In the genomic region with DNA sequence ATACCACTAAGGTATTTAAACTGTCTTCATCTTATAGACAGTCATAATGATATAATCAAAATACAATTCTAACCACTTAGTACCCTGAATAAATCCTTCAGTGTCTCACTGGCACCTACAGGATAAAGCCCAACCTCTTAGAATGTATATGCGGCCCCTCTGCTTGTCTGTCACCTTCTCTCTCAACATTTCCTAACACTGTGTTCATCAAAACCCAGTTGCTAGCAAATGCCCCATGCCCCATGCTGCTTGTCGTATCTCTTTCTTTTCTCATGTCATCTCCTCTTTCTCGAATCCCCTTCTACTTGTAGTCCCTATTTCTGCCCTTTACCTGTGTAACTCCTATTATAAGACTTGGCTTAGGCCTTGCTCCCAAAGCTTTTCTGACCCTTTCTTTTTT, we compare ENCODE assay signal across 25 cellular contexts. TPM values are rescaled to one million over a fixed set of nuclear protein-coding genes. Genes with fewer than 3 reads are reported as not detected.
DNase-seq lines count a peak whose midpoint lies in the region; ATAC-seq and TF ChIP-seq lines count a peak whose summit lies in the region.
"Had no signal": no experiment of that assay in that cellular context is flagged by ENCODE, and none has a peak within 500 bp of the region (broad histone marks: within the 10 kb centered on the region; RNA-seq: fewer than 3 reads in every experiment).

No MANE protein-coding gene starts in this region.

- no peak for TF ChIP-seq CTCF in heart right ventricle (IDR thresholded peaks at IDR 0.05)
- TF ChIP-seq CTCF in gastroesophageal sphincter (IDR thresholded peaks at IDR 0.05): no peak
- no peak for TF ChIP-seq CTCF in spleen (IDR thresholded peaks at IDR 0.05 in 8 of 11, conservative IDR thresholded peaks at IDR 0.05 in 3 of 11)

- TF ChIP-seq EP300 in gastroesophageal sphincter (IDR thresholded peaks at IDR 0.05): no peak

- H3K27me3 ChIP-seq in heart right ventricle: peaks cover 0 to 4% (median 0%) of the 10 kb centered on the region in 7 donors
- no peaks in the 10 kb centered on the region for H3K27me3 ChIP-seq in gastroesophageal sphincter
- no peaks in the 10 kb centered on the region for H3K27me3 ChIP-seq in spleen (replicated peaks in 1 of 7)
- H3K27me3 ChIP-seq in aorta (ENCODE audit: control insufficient read depth in 1 of 2, insufficient read depth in 2 of 2, low read length in 1 of 2): no peaks in the 10 kb centered on the region
- H3K27me3 ChIP-seq in effector memory CD4-positive, alpha-beta T cell (replicated peaks; ENCODE audit: control insufficient read depth, insufficient read depth, low read length, poor library complexity, severe bottlenecking): no peaks in the 10 kb centered on the region
- H3K27me3 ChIP-seq: foreskin keratinocyte had no signal

- intact Hi-C loops in heart right ventricle (cut with DNase I): no loop called here
- intact Hi-C loops in cardiac septum (cut with DNase I): no loop called here
- intact Hi-C loops in spleen (cut with DNase I; ENCODE audit: low total_unique reads): no loop called here
- intact Hi-C loops in aorta (cut with DNase I): loop anchor here in 1 of 2 donors (2.0 to 5.0 kb wide), 3 partner anchors 25 to 47 kb away; a partner anchor contains a TSS

- H3K36me3 ChIP-seq in heart right ventricle (no peaks in the 10 kb centered on the region), gastroesophageal sphincter (no peaks in the 10 kb centered on the region), spleen (no peaks in the 10 kb centered on the region), aorta (ENCODE audit: control insufficient read depth in 1 of 2, insufficient read depth in 2 of 2, low read length in 1 of 2) (no peaks in the 10 kb centered on the region)
- no peaks in the 10 kb centered on the region for H3K36me3 ChIP-seq in effector memory CD4-positive, alpha-beta T cell (ENCODE audit: control insufficient read depth, insufficient read depth, low read length)

- no peak for DNase-seq in heart right ventricle
- no peak for DNase-seq in cardiac septum (ENCODE audit: low spot score)
- no peak for DNase-seq in spleen
- DNase-seq in aorta: no peak
- DNase-seq in DMS79 (lab: John Stamatoyannopoulos, UW): no peak
- DNase-seq in effector memory CD4-positive, alpha-beta T cell: no peak
- DNase-seq: activated CD4-positive, alpha-beta T cell treated with anti-CD3 and anti-CD28 coated beads for 4 hours; activated effector memory CD4-positive, alpha-beta T cell treated with Interleukin-2 at 50 U/mL for 16 hours; activated naive CD8-positive, alpha-beta T cell treated with anti-CD3 and anti-CD28 coated beads, Interleukin-2, amount 10 ng/mL, durations not matched to agents 7 days and 5 days; activated T-cell treated with anti-CD3 and anti-CD28 coated beads for 4 hours; CD4-positive, alpha-beta T cell; erythroblast; foreskin keratinocyte; NCI-H1092; NCI-H1694 treated with DMSO at 0.1 percent for 48 hours; NCI-H2171 treated with DMSO at 0.1 percent for 48 hours; NCI-H524; PC-3; small intestine; stimulated activated CD4-positive, alpha-beta T cell treated with anti-CD3 and anti-CD28 coated beads, Interleukin-1b, Interleukin-23, amount 100 ng/mL, for 48 hours; stimulated activated CD8-positive, alpha-beta memory T cell treated with anti-CD3 and anti-CD28 coated beads, Interleukin-4, amount 100 ng/mL, for 48 hours had no signal

- ATAC-seq in heart right ventricle: no peak
- no peak for ATAC-seq in gastroesophageal sphincter
- ATAC-seq in aorta (ENCODE audit: low FRiP score): no peak
- no peak for ATAC-seq in HG03571 (IDR thresholded peaks at IDR 0.05; ENCODE audit: unreplicated experiment)
- ATAC-seq: foreskin keratinocyte, GM12878, PC-3 had no signal

- WGBS in heart right ventricle, 2 donors: 91 to 92% methylated on average over 3 of the region's 3 CpGs
- 92 to 94% methylated on average over 2 to 3 of the region's 3 CpGs for WGBS in gastroesophageal sphincter (ENCODE audit: low coverage in 1 of 2), 2 donors
- 89 to 96% (median 92%) methylated on average over 3 of the region's 3 CpGs for WGBS in spleen, 5 donors
- WGBS in aorta, 2 donors: 83 to 84% methylated on average over 3 of the region's 3 CpGs

- H3K27ac ChIP-seq in heart right ventricle (peak overlapping the region in 7 of 10 donors; percentile 21 to 74 (median 65)), gastroesophageal sphincter (peak overlapping the region; percentile 63 to 84 (median 78)), spleen (peak overlapping the region in 5 of 8 donors; percentile 48 to 60 (median 57)), aorta (ENCODE audit: low read depth in 1 of 2, low read length in 2 of 2) (peak overlapping the region; percentile 95 to 98)
- no peak overlapping the region for H3K27ac ChIP-seq in effector memory CD4-positive, alpha-beta T cell (ENCODE audit: insufficient read depth, low read length, poor library complexity, severe bottlenecking)
- H3K27ac ChIP-seq: foreskin keratinocyte, VCaP had no signal

- no peaks in the 10 kb centered on the region for H3K9me3 ChIP-seq in heart right ventricle
- H3K9me3 ChIP-seq in gastroesophageal sphincter: no peaks in the 10 kb centered on the region
- no peaks in the 10 kb centered on the region for H3K9me3 ChIP-seq in spleen
- H3K9me3 ChIP-seq in aorta (ENCODE audit: control insufficient read depth, low read length): no peaks in the 10 kb centered on the region
- no peaks in the 10 kb centered on the region for H3K9me3 ChIP-seq in effector memory CD4-positive, alpha-beta T cell (ENCODE audit: control insufficient read depth, low read length)

- no peak overlapping the region for H3K4me3 ChIP-seq in heart right ventricle
- H3K4me3 ChIP-seq in gastroesophageal sphincter: no peak overlapping the region
- H3K4me3 ChIP-seq in spleen: no peak overlapping the region
- no peak overlapping the region for H3K4me3 ChIP-seq in aorta (ENCODE audit: low read length in 2 of 2)
- no peak overlapping the region for H3K4me3 ChIP-seq in effector memory CD4-positive, alpha-beta T cell (ENCODE audit: insufficient read depth, low read depth, low read length, poor library complexity, severe bottlenecking)
- H3K4me3 ChIP-seq: GM12878 had no signal

- H3K4me1 ChIP-seq in heart right ventricle: peaks cover 0 to 35% (median 14%) of the 10 kb centered on the region in 9 donors
- peaks cover 10 to 49% (median 17%) of the 10 kb centered on the region in 3 donors for H3K4me1 ChIP-seq in gastroesophageal sphincter
- H3K4me1 ChIP-seq in spleen: peaks cover 0 to 5% (median 0%) of the 10 kb centered on the region in 6 donors
- peaks cover 2 to 4% of the 10 kb centered on the region in 2 donors for H3K4me1 ChIP-seq in aorta (ENCODE audit: control insufficient read depth in 1 of 2, insufficient read depth in 2 of 2, low read length in 2 of 2)
- no peaks in the 10 kb centered on the region for H3K4me1 ChIP-seq in effector memory CD4-positive, alpha-beta T cell (ENCODE audit: control insufficient read depth, insufficient read depth, low read length, poor library complexity, severe bottlenecking)
- H3K4me1 ChIP-seq: foreskin keratinocyte had no signal

- TF ChIP-seq POLR2A in gastroesophageal sphincter (IDR thresholded peaks at IDR 0.05) (no peak), spleen (IDR thresholded peaks at IDR 0.05) (no peak)

RNA-seq across cellular contexts. Expression of a gene that starts 24.6 kb away (rescaled TPM):
- total RNA-seq in heart right ventricle (10 to 100 TPM in 6 of 10 donors, 1 to 10 TPM in 4; 8.1 to 16.4 (median 12.0) TPM), cardiac septum (14.2 TPM), gastroesophageal sphincter (10 to 100 TPM; 42.0 to 83.3 (median 61.5) TPM), spleen (10 to 100 TPM; 31.8 to 77.5 (median 44.3) TPM), aorta (100 to 1,000 TPM in 1 of 2 donors, 10 to 100 TPM in 1; 69.7 to 135 TPM)
- polyA plus RNA-seq in heart right ventricle (1 to 10 TPM; 4.6 to 9.5 TPM), spleen (10 to 100 TPM in 1 of 3 donors, 1 to 10 TPM in 2; 4.7 to 12.1 (median 6.2) TPM), aorta (10 to 100 TPM; 33.1 to 65.8 TPM)
- total RNA-seq: activated naive CD8-positive, alpha-beta T cell treated with anti-CD3 and anti-CD28 coated beads, Interleukin-2, amount 10 ng/mL, durations not matched to agents 7 days and 5 days; CD4-positive, alpha-beta T cell; GM12878 had no signal
